Comparison of ENCODE assay signal across 19 cellular contexts in genomic region chr20:22611636-22612035, GRCh38. TPM values are rescaled to one million over a fixed set of nuclear protein-coding genes. Genes with fewer than 3 reads are reported as not detected.
DNase-seq lines count a peak whose midpoint lies in the region; ATAC-seq, FAIRE-seq and TF ChIP-seq lines count a peak whose summit lies in the region.
"Had no signal": no experiment of that assay in that cellular context is flagged by ENCODE, and none has a peak within 500 bp of the region (broad histone marks: within the 10 kb centered on the region; RNA-seq: fewer than 3 reads in every experiment).

No MANE protein-coding gene starts in this region.

- no peak overlapping the region for H3K4me3 ChIP-seq in bronchial epithelial cell (ENCODE audit: low read depth, low read length)
- H3K4me3 ChIP-seq: BLaER1 treated with 17β-estradiol and CSF1 and Interleukin-3, amounts not matched to agents 10 nM and 100 nM had no signal

- no peak for TF ChIP-seq CTCF in bronchial epithelial cell (IDR thresholded peaks at IDR 0.05; ENCODE audit: insufficient read depth, low read length, severe bottlenecking)

- no peaks in the 10 kb centered on the region for H3K27me3 ChIP-seq in bronchial epithelial cell (ENCODE audit: control insufficient read depth, insufficient read depth, low read length)
- H3K27me3 ChIP-seq: BLaER1 treated with 17β-estradiol and CSF1 and Interleukin-3, amounts not matched to agents 10 nM and 100 nM had no signal

- peak; percentile 84 for DNase-seq in DMS53 treated with DMSO at 0.1 percent for 48 hours (lab: John Stamatoyannopoulos, UW; ENCODE audit: unreplicated experiment)
- no peak for DNase-seq in DMS53 (lab: John Stamatoyannopoulos, UW)
- DNase-seq in bronchial epithelial cell (ENCODE audit: low read depth): no peak
- DNase-seq in iPS DF 19.7 (ENCODE audit: low read depth, low spot score): peak; percentile 25
- no peak for DNase-seq in AG08396 (ENCODE audit: low spot score)
- DNase-seq in SHP77 (lab: John Stamatoyannopoulos, UW): no peak
- DNase-seq: Calu3; CD8-positive, alpha-beta T cell; KBM-7 had no signal

- ATAC-seq in HG03469 (IDR thresholded peaks at IDR 0.05; ENCODE audit: unreplicated experiment): no peak
- ATAC-seq: CD8-positive, alpha-beta T cell; HCT116; HepG2 had no signal

- H3K36me3 ChIP-seq in bronchial epithelial cell (ENCODE audit: control insufficient read depth, insufficient read depth, low read length): no peaks in the 10 kb centered on the region
- H3K36me3 ChIP-seq: BLaER1 treated with 17β-estradiol and CSF1 and Interleukin-3, amounts not matched to agents 10 nM and 100 nM had no signal

- FAIRE-seq in bronchial epithelial cell (lab: Jason Lieb, UNC): peak; percentile 55
- FAIRE-seq: G401.6, GM12891, GM19239, H54, HepG2 had no signal

RNA-seq across cellular contexts. Expression of gene FOXA2, which starts 27.3 kb away (rescaled TPM):
- total RNA-seq in bronchial epithelial cell: 5.1 and 6.8 TPM in 2 replicates
- total RNA-seq: A673; B cell; CD8-positive, alpha-beta T cell had no signal

Comparison
In these comparisons a context has a peak if more than half of its experiments do, and no peak if none do; other contexts are left out.
1. DNase-seq: peak in DMS53 treated with DMSO at 0.1 percent for 48 hours (single experiment) and iPS DF 19.7 (single experiment); none in DMS53 (single experiment), bronchial epithelial cell (single experiment), AG08396 (single experiment) and SHP77 (0 of 2).